ENCODE assay signal across 21 cellular contexts in the genomic region with DNA sequence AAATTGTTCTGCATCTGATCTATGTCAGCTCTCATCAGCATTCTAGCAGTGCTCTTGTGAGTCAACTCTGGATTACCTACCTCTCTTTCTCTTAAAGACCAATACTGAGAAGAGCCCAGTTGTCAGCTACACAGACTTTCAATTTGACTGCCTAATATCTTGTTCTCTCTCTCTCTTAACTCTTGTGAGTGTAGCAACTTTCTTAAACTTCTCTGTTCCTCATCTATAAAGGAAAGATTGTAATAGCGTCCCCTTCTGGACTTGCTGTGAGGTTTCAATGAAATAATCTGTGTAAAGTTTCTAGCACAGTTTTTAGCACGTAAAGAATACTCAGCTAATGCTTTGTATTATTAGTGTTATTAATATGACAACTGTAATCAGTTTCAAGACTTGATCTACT.
DNase-seq lines count a peak whose midpoint lies in the region; ATAC-seq and TF ChIP-seq lines count a peak whose summit lies in the region.
"Had no signal": no experiment of that assay in that cellular context is flagged by ENCODE, and none has a peak within 500 bp of the region (broad histone marks: within the 10 kb centered on the region; RNA-seq: fewer than 3 reads in every experiment).

No MANE protein-coding gene starts in this region.

- intact Hi-C loops in body of pancreas (cut with DNase I) = no loop called here

- TF ChIP-seq CTCF in hepatocyte (IDR thresholded peaks at IDR 0.05; ENCODE audit: poor library complexity) (peak; percentile 11), body of pancreas (IDR thresholded peaks at IDR 0.05) (peak in 1 of 7 experiments; percentile 12)

- H4K20me1 ChIP-seq in hepatocyte (ENCODE audit: insufficient read depth, poor library complexity, severe bottlenecking) = no peaks in the 10 kb centered on the region

- H3K36me3 ChIP-seq in ACC112 (ENCODE audit: insufficient read depth, low read length) (no peaks in the 10 kb centered on the region), H7 (replicated peaks; ENCODE audit: control insufficient read depth, insufficient read depth, low read length) (no peaks in the 10 kb centered on the region), hepatocyte (replicated peaks; ENCODE audit: insufficient read depth, low read depth) (no peaks in the 10 kb centered on the region), body of pancreas (replicated peaks in 1 of 2; ENCODE audit: insufficient read depth in 1 of 2, low read depth in 2 of 2) (no peaks in the 10 kb centered on the region)
- H3K36me3 ChIP-seq: breast epithelium had no signal

- H3K27me3 ChIP-seq in ACC112 (ENCODE audit: insufficient read depth, low read length) = no peaks in the 10 kb centered on the region
- no peaks in the 10 kb centered on the region for H3K27me3 ChIP-seq in H7 (ENCODE audit: control insufficient read depth, insufficient read depth, low read length)
- H3K27me3 ChIP-seq in hepatocyte = no peaks in the 10 kb centered on the region
- no peaks in the 10 kb centered on the region for H3K27me3 ChIP-seq in body of pancreas
- H3K27me3 ChIP-seq: breast epithelium had no signal

- ATAC-seq in GM18907 (IDR thresholded peaks at IDR 0.05; ENCODE audit: unreplicated experiment) (no peak), GM19035 (IDR thresholded peaks at IDR 0.05; ENCODE audit: unreplicated experiment) (no peak), body of pancreas (no peak)
- ATAC-seq: activated naive CD8-positive, alpha-beta T cell treated with anti-CD3 and anti-CD28 coated beads, Interleukin-2, amount 50 U/mL, for 24 hours; left cardiac atrium; natural killer cell treated with Interleukin-12 subunit alpha and Interleukin-12 subunit beta and Interleukin-15 and Interleukin-18, amount 100 ng/mL, for 72 hours; stimulated activated memory B cell treated with anti-CD40 and anti-IgM and Interleukin-4, amounts not matched to agents 10 μg/mL and 1 μg/mL and 100 μg/mL, for 72 hours had no signal

- H3K4me3 ChIP-seq in ACC112 (ENCODE audit: low read depth, low read length) (no peak overlapping the region), H7 (ENCODE audit: insufficient read depth, low read depth, low read length) (no peak overlapping the region), hepatocyte (no peak overlapping the region), body of pancreas (no peak overlapping the region)
- H3K4me3 ChIP-seq: breast epithelium had no signal

- H3K27ac ChIP-seq in ACC112 (ENCODE audit: low read depth, low read length) (no peak overlapping the region), hepatocyte (no peak overlapping the region), body of pancreas (no peak overlapping the region)
- H3K27ac ChIP-seq: breast epithelium had no signal

- H3K9me2 ChIP-seq in hepatocyte (replicated peaks; ENCODE audit: insufficient read depth) = no peaks in the 10 kb centered on the region

- TF ChIP-seq POLR2A in body of pancreas (IDR thresholded peaks at IDR 0.05) = no peak

- H3K79me2 ChIP-seq in ACC112 (ENCODE audit: control insufficient read depth, insufficient read depth, low read length, unreplicated experiment) (no peaks in the 10 kb centered on the region), hepatocyte (no peaks in the 10 kb centered on the region)

- H3K4me1 ChIP-seq in ACC112 (ENCODE audit: control insufficient read depth, insufficient read depth, low read length, unreplicated experiment) (no peaks in the 10 kb centered on the region), hepatocyte (ENCODE audit: insufficient read depth) (no peaks in the 10 kb centered on the region), body of pancreas (no peaks in the 10 kb centered on the region)
- H3K4me1 ChIP-seq: breast epithelium had no signal

- H3K4me2 ChIP-seq in hepatocyte = no peak overlapping the region

- no peaks in the 10 kb centered on the region for H3K9me3 ChIP-seq in hepatocyte (ENCODE audit: low read depth)
- H3K9me3 ChIP-seq in body of pancreas = no peaks in the 10 kb centered on the region
- H3K9me3 ChIP-seq: breast epithelium had no signal

- WGBS in hepatocyte (ENCODE audit: low lambda C conversion rate, missing lambda C conversion rate) = 70% methylated on average over 2 of the region's 2 CpGs
- WGBS in body of pancreas, 2 donors = 68 to 69% methylated on average over 2 of the region's 2 CpGs

- peak; percentile 36 for DNase-seq in H7
- DNase-seq in amniotic epithelial cell (ENCODE audit: low read depth) = peak; percentile 15
- DNase-seq in hepatocyte (ENCODE audit: low spot score) = no peak
- no peak for DNase-seq in NCI-H1048 (lab: John Stamatoyannopoulos, UW)
- DNase-seq in body of pancreas = no peak
- DNase-seq: activated CD4-positive, alpha-beta T cell treated with anti-CD3 and anti-CD28 coated beads for 48 hours; activated naive CD8-positive, alpha-beta T cell treated with anti-CD3 and anti-CD28 coated beads, Interleukin-2, amount 50 U/mL, for 24 hours; CD4-positive, CD25-positive, alpha-beta regulatory T cell; dermis blood vessel endothelial cell; erythroblast; left cardiac atrium; NCI-H1105 treated with DMSO at 0.1 percent for 48 hours; NCI-H2081 treated with DMSO at 0.1 percent for 48 hours; SHP77; T-helper 1 cell had no signal

- H2AFZ ChIP-seq in ACC112 (ENCODE audit: low read length, unreplicated experiment) (peak overlapping the region; percentile 10), hepatocyte (no peak overlapping the region)

Comparison
In these comparisons a context has a peak if more than half of its experiments do, and no peak if none do; other contexts are left out.
1. DNase-seq: peak in H7 (single experiment) and amniotic epithelial cell (single experiment); none in hepatocyte (single experiment), NCI-H1048 (single experiment) and body of pancreas (0 of 4).